In genomic region chr7:50768470-50769159, GRCh38 we compare ENCODE assay signal across 16 cellular contexts. TPM values are rescaled to one million over a fixed set of nuclear protein-coding genes. Genes with fewer than 3 reads are reported as not detected.
"Had no signal": no experiment of that assay in that cellular context is flagged by ENCODE, and none has a peak within 500 bp of the region (broad histone marks: within the 10 kb centered on the region; RNA-seq: fewer than 3 reads in every experiment).

No MANE protein-coding gene starts in this region.

- H3K9ac ChIP-seq: parathyroid adenoma had no signal

- H3K27ac Mint-ChIP-seq: activated naive CD4-positive, alpha-beta T cell treated with anti-CD3 and anti-CD28 coated beads for 36 hours; activated naive CD8-positive, alpha-beta T cell treated with anti-CD3 and anti-CD28 coated beads, Interleukin-2, amount 50 U/mL, for 24 hours; activated T-helper 2 cell treated with anti-CD3 and anti-CD28 coated beads, Interferon-gamma antibody, Interleukin-2, Interleukin-4, amounts not matched to agents 10 μg/mL and 5 μg/mL and 100 μg/mL, durations not matched to agents 14 hours and 24 hours and 36 hours; dendritic cell treated with granulocyte-macrophage colony-stimulating factor and Interleukin-4, amounts not matched to agents 40 ng/mL and 50 ng/mL, for 4 days; immature natural killer cell had no signal

- H3K9me3 ChIP-seq: lower lobe of right lung, sigmoid colon had no signal

- DNase-seq: activated CD4-positive, alpha-beta T cell treated with anti-CD3 and anti-CD28 coated beads, Interleukin-2, amount 50 U/mL, for 48 hours; activated naive CD4-positive, alpha-beta T cell treated with anti-CD3 and anti-CD28 coated beads for 36 hours; activated naive CD8-positive, alpha-beta T cell treated with anti-CD3 and anti-CD28 coated beads, Interleukin-2, amount 50 U/mL, for 24 hours; activated T-cell treated with anti-CD3 and anti-CD28 coated beads, Interleukin-2, amount 50 U/mL, for 1 hour; aorta; effector memory CD4-positive, alpha-beta T cell; foreskin keratinocyte; immature natural killer cell; lower lobe of right lung; sigmoid colon; stimulated activated CD4-positive, alpha-beta T cell treated with anti-CD3 and anti-CD28 coated beads, Interleukin-2, amount 100 ng/mL, for 24 hours had no signal

- H3K27ac ChIP-seq: foreskin keratinocyte, lower lobe of right lung, parathyroid adenoma, sigmoid colon, VCaP had no signal

- H3K9me3 Mint-ChIP-seq: activated naive CD8-positive, alpha-beta T cell treated with anti-CD3 and anti-CD28 coated beads, Interleukin-2, amount 50 U/mL, for 24 hours; activated T-helper 2 cell treated with anti-CD3 and anti-CD28 coated beads, Interferon-gamma antibody, Interleukin-2, Interleukin-4, amounts not matched to agents 10 μg/mL and 5 μg/mL and 100 μg/mL, durations not matched to agents 14 hours and 24 hours and 36 hours had no signal

- FAIRE-seq: bronchial epithelial cell had no signal

- H3K4me1 ChIP-seq: foreskin keratinocyte, parathyroid adenoma had no signal

- H3K27me3 ChIP-seq: foreskin keratinocyte, sigmoid colon had no signal

- H3K4me3 ChIP-seq: lower lobe of right lung, sigmoid colon had no signal

- H3K36me3 Mint-ChIP-seq: immature natural killer cell had no signal

- H3K4me1 Mint-ChIP-seq: immature natural killer cell had no signal

- H3K36me3 ChIP-seq: lower lobe of right lung, sigmoid colon had no signal

- H3K27me3 Mint-ChIP-seq: dendritic cell treated with granulocyte-macrophage colony-stimulating factor and Interleukin-4, amounts not matched to agents 40 ng/mL and 50 ng/mL, for 4 days had no signal

- ATAC-seq: activated naive CD8-positive, alpha-beta T cell treated with anti-CD3 and anti-CD28 coated beads, Interleukin-2, amount 50 U/mL, for 24 hours; foreskin keratinocyte; lower lobe of right lung had no signal

- H2AFZ ChIP-seq: parathyroid adenoma had no signal

- H3K4me3 Mint-ChIP-seq: activated naive CD4-positive, alpha-beta T cell treated with anti-CD3 and anti-CD28 coated beads for 36 hours; activated naive CD8-positive, alpha-beta T cell treated with anti-CD3 and anti-CD28 coated beads, Interleukin-2, amount 50 U/mL, for 24 hours; dendritic cell treated with granulocyte-macrophage colony-stimulating factor and Interleukin-4, amounts not matched to agents 40 ng/mL and 50 ng/mL, for 4 days; immature natural killer cell had no signal

RNA-seq across cellular contexts. Expression of gene GRB10, which starts 14.1 kb away (rescaled TPM):
- polyA plus RNA-seq: immature natural killer cell had no signal
